Comparison of ENCODE assay signal across 8 cellular contexts in the genomic region with DNA sequence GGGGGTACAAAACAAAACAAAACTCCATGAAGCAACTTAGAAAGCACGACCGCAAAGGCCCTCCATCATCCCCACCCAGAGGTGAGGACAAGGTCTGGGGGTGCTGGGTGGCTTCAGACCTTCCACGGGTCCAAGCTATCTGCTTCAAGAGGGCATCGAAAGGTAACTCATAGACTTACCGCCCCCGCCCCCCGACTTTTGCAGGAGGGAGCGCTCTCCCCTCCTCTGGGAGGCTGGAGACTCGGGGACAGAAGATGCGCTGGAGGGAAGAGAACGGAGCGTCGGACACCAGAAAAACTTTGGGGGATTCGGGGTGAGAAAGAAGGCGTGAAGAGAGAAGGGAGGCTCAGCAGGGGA. TPM values are rescaled to one million over a fixed set of nuclear protein-coding genes. Genes with fewer than 3 reads are reported as not detected.
DNase-seq lines count a peak whose midpoint lies in the region; ATAC-seq, FAIRE-seq and TF ChIP-seq lines count a peak whose summit lies in the region.

No MANE protein-coding gene starts in this region.

- intact Hi-C loops in sciatic nerve (cut with DNase I): no loop called here

- ATAC-seq in sciatic nerve: peak; percentile 19

- no peak for FAIRE-seq in frontal cortex (lab: Jason Lieb, UNC)

- DNase-seq in NCI-H1105 treated with DMSO at 0.1 percent for 48 hours (lab: John Stamatoyannopoulos, UW) (peak; percentile 11), NCI-H1105 (lab: John Stamatoyannopoulos, UW) (no peak), fibroblast of mammary gland (ENCODE audit: low read depth) (no peak), sciatic nerve (ENCODE audit: low spot score) (no peak), frontal cortex (ENCODE audit: low spot score in 2 of 2) (no peak), ureter (ENCODE audit: low spot score) (no peak), NOMO-1 treated with DMSO at 0.1 percent for 48 hours (lab: John Stamatoyannopoulos, UW; ENCODE audit: unreplicated experiment) (no peak)

- no peak for TF ChIP-seq CTCF in WI38 (IDR thresholded peaks at IDR 0.05; ENCODE audit: low read depth, low read length)
- TF ChIP-seq CTCF in fibroblast of mammary gland (conservative IDR thresholded peaks at IDR 0.05; ENCODE audit: control insufficient read depth, insufficient read depth, low read depth, low read length): no peak

- H3K4me3 ChIP-seq in WI38 (ENCODE audit: low read depth, low read length): peak overlapping the region; percentile 70
- H3K4me3 ChIP-seq in fibroblast of mammary gland (ENCODE audit: control insufficient read depth, low read depth, low read length): peak overlapping the region; percentile 74

RNA-seq across cellular contexts. Expression of a gene that starts 0.3 kb away (rescaled TPM):
- total RNA-seq in sciatic nerve: 55.3 TPM
- 3.7 TPM for total RNA-seq in frontal cortex
- 16.2 TPM for total RNA-seq in ureter
